7 cellular contexts compared by ENCODE assay signal in the genomic region with DNA sequence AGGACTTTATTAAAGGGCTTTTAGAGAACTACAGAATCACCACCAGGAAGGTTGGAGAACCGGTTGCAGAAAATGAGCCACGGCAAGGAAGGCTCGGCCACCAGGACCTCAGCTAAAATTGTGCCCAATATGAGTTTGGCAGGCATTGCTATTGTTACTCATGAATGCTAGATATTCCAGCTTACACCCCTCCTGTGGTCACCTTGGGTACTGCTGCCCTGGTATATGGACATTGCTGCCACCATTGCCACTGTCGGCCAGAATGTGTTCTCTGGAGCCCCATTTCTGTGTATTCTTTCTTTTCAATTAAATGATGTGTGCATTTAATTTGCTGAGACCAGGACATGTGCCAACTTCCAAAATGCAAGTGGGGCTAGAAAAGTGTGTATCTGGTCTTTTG.
DNase-seq lines count a peak whose midpoint lies in the region; ATAC-seq and TF ChIP-seq lines count a peak whose summit lies in the region.

No MANE protein-coding gene starts in this region.

- H3K27me3 ChIP-seq in NT2/D1 (ENCODE audit: insufficient read depth, insufficient read length) (no peaks in the 10 kb centered on the region), ovary (no peaks in the 10 kb centered on the region)

- TF ChIP-seq CTCF in ovary (IDR thresholded peaks at IDR 0.05), result no peak

- H3K36me3 ChIP-seq in NT2/D1 (ENCODE audit: insufficient read depth, insufficient read length, low read length), result no peaks in the 10 kb centered on the region
- H3K36me3 ChIP-seq in ovary, result no peaks in the 10 kb centered on the region

- intact Hi-C loops in ovary (cut with DNase I), result no loop called here

- H3K9ac ChIP-seq in NT2/D1 (ENCODE audit: insufficient read length, low read depth), result no peak overlapping the region

- H3K4me1 ChIP-seq in NT2/D1 (ENCODE audit: insufficient read depth, insufficient read length) (no peaks in the 10 kb centered on the region), ovary (ENCODE audit: insufficient read depth) (no peaks in the 10 kb centered on the region)

- WGBS in ovary, 3 donors, result 78 to 85% (median 79%) methylated on average over 4 of the region's 4 CpGs

- no peak overlapping the region for H3K4me3 ChIP-seq in NT2/D1 (ENCODE audit: insufficient read length, low read depth)
- H3K4me3 ChIP-seq in ovary, result no peak overlapping the region

- H3K9me3 ChIP-seq in NT2/D1 (ENCODE audit: insufficient read depth, low read length), result peaks cover 8% of the 10 kb centered on the region
- no peaks in the 10 kb centered on the region for H3K9me3 ChIP-seq in ovary

- TF ChIP-seq EP300 in ovary (IDR thresholded peaks at IDR 0.05), result no peak

- no peak for TF ChIP-seq POLR2A in ovary (IDR thresholded peaks at IDR 0.05)

- no peak overlapping the region for H3K27ac ChIP-seq in ovary

- ATAC-seq in GM21723 (IDR thresholded peaks at IDR 0.05; ENCODE audit: unreplicated experiment), result peak; percentile 62
- ATAC-seq in esophagus mucosa, result peak; percentile 66
- ATAC-seq in HG03439 (IDR thresholded peaks at IDR 0.05; ENCODE audit: unreplicated experiment), result no peak
- no peak for ATAC-seq in HG03196 (IDR thresholded peaks at IDR 0.05; ENCODE audit: unreplicated experiment)

- peak; percentile 21 for DNase-seq in GM04504 (ENCODE audit: low read depth)
- DNase-seq in NT2/D1 (ENCODE audit: low read depth, low spot score), result peak; percentile 8
- DNase-seq in ovary, result peak in 3 of 5 donors; percentile 7 to 29 (median 16)

Comparison
In these comparisons a context has a peak if more than half of its experiments do, and no peak if none do; other contexts are left out.
1. ATAC-seq: peak in GM21723 (single experiment) and esophagus mucosa (single experiment); none in HG03439 (single experiment) and HG03196 (single experiment).
2. Peak in every context shown above with its lines, with median percentiles within 50 percentile points of each other: DNase-seq.